ENCODE assay signal across 17 cellular contexts in genomic region chr11:33135216-33135615, GRCh38. TPM values are rescaled to one million over a fixed set of nuclear protein-coding genes. Genes with fewer than 3 reads are reported as not detected.
DNase-seq lines count a peak whose midpoint lies in the region; FAIRE-seq and TF ChIP-seq lines count a peak whose summit lies in the region.
"Had no signal": no experiment of that assay in that cellular context is flagged by ENCODE, and none has a peak within 500 bp of the region (broad histone marks: within the 10 kb centered on the region; RNA-seq: fewer than 3 reads in every experiment).

No MANE protein-coding gene starts in this region.

- TF ChIP-seq CTCF in fibroblast of the aortic adventitia (IDR thresholded peaks at IDR 0.05; ENCODE audit: insufficient read depth, low read length): no peak
- no peak for TF ChIP-seq CTCF in nephron progenitor cell (IDR thresholded peaks at IDR 0.05)

- FAIRE-seq in TTC549 (lab: Jason Lieb, UNC): peak; percentile 56
- FAIRE-seq: GM19239, H1, HTR-8/SVneo, kidney had no signal

- no peak overlapping the region for H3K4me3 Mint-ChIP-seq in nephron progenitor cell
- no peak overlapping the region for H3K4me3 Mint-ChIP-seq in T-helper 2 cell treated with Interferon-gamma antibody and Interleukin-4, amounts not matched to agents 5 μg/mL and 100 μg/mL, for 36 hours
- H3K4me3 Mint-ChIP-seq: activated CD4-positive, alpha-beta memory T cell treated with anti-CD3 and anti-CD28 coated beads, Interleukin-2, amount 10 ng/mL, durations not matched to agents 7 days and 5 days; naive B cell had no signal

- H3K27ac Mint-ChIP-seq in nephron progenitor cell: no peak overlapping the region
- H3K27ac Mint-ChIP-seq in T-helper 2 cell treated with Interferon-gamma antibody and Interleukin-4, amounts not matched to agents 5 μg/mL and 100 μg/mL, for 36 hours: no peak overlapping the region
- H3K27ac Mint-ChIP-seq: activated CD4-positive, alpha-beta memory T cell treated with anti-CD3 and anti-CD28 coated beads, Interleukin-2, amount 10 ng/mL, durations not matched to agents 7 days and 5 days had no signal

- H3K36me3 Mint-ChIP-seq in nephron progenitor cell (ENCODE audit: low read depth): peaks cover 26% of the 10 kb centered on the region
- peaks cover 11% of the 10 kb centered on the region for H3K36me3 Mint-ChIP-seq in T-helper 2 cell treated with Interferon-gamma antibody and Interleukin-4, amounts not matched to agents 5 μg/mL and 100 μg/mL, for 36 hours (ENCODE audit: low read depth)

- DNase-seq in GM03348 (ENCODE audit: low spot score) (peak; percentile 67), fibroblast of the aortic adventitia (ENCODE audit: low read depth) (peak; percentile 86), skeletal muscle cell (ENCODE audit: low read depth) (peak; percentile 77), nephron progenitor cell (no peak), HuH-7.5 (ENCODE audit: low spot score) (no peak)
- DNase-seq in T-helper 2 cell treated with Interferon-gamma antibody and Interleukin-4, amounts not matched to agents 5 μg/mL and 100 μg/mL, for 36 hours (ENCODE audit: low spot score): no peak
- DNase-seq: activated CD4-positive, alpha-beta memory T cell treated with anti-CD3 and anti-CD28 coated beads, Interleukin-2, amount 10 ng/mL, durations not matched to agents 7 days and 5 days; activated gamma-delta T cell; cerebellar nuclear complex; kidney; naive B cell; NCI-H1092 treated with DMSO at 0.1 percent for 48 hours; NCI-H510A had no signal

- H3K4me3 ChIP-seq in fibroblast of the aortic adventitia (ENCODE audit: low read depth, low read length): no peak overlapping the region
- H3K4me3 ChIP-seq in skeletal muscle cell (ENCODE audit: low read depth, low read length): no peak overlapping the region

- H3K9me3 Mint-ChIP-seq in nephron progenitor cell: no peaks in the 10 kb centered on the region
- no peaks in the 10 kb centered on the region for H3K9me3 Mint-ChIP-seq in T-helper 2 cell treated with Interferon-gamma antibody and Interleukin-4, amounts not matched to agents 5 μg/mL and 100 μg/mL, for 36 hours
- H3K9me3 Mint-ChIP-seq: activated CD4-positive, alpha-beta memory T cell treated with anti-CD3 and anti-CD28 coated beads, Interleukin-2, amount 10 ng/mL, durations not matched to agents 7 days and 5 days; naive B cell had no signal

- no peaks in the 10 kb centered on the region for H3K4me1 Mint-ChIP-seq in nephron progenitor cell
- H3K4me1 Mint-ChIP-seq in T-helper 2 cell treated with Interferon-gamma antibody and Interleukin-4, amounts not matched to agents 5 μg/mL and 100 μg/mL, for 36 hours (ENCODE audit: low read depth): peaks cover 6% of the 10 kb centered on the region
- H3K4me1 Mint-ChIP-seq: naive B cell had no signal

- no peaks in the 10 kb centered on the region for H3K27me3 Mint-ChIP-seq in nephron progenitor cell (ENCODE audit: low read depth, poor library complexity)
- no peaks in the 10 kb centered on the region for H3K27me3 Mint-ChIP-seq in T-helper 2 cell treated with Interferon-gamma antibody and Interleukin-4, amounts not matched to agents 5 μg/mL and 100 μg/mL, for 36 hours (ENCODE audit: low read depth)
- H3K27me3 Mint-ChIP-seq: activated CD4-positive, alpha-beta memory T cell treated with anti-CD3 and anti-CD28 coated beads, Interleukin-2, amount 10 ng/mL, durations not matched to agents 7 days and 5 days; naive B cell had no signal

RNA-seq across cellular contexts. Expression of gene CSTF3, which starts 26.1 kb away (rescaled TPM):
- total RNA-seq in fibroblast of the aortic adventitia (ENCODE audit: low replicate concordance): 25.8 and 35.4 TPM in 2 replicates

Comparison
In these comparisons a context has a peak if more than half of its experiments do, and no peak if none do; other contexts are left out.
1. DNase-seq: peak in GM03348 (single experiment), fibroblast of the aortic adventitia (single experiment) and skeletal muscle cell (single experiment); none in nephron progenitor cell (single experiment), HuH-7.5 (single experiment) and T-helper 2 cell treated with Interferon-gamma antibody and Interleukin-4, amounts not matched to agents 5 μg/mL and 100 μg/mL, for 36 hours (single experiment).